Comparison of ENCODE assay signal across 7 cellular contexts in genomic region chr1:211738709-211739301, GRCh38.
DNase-seq lines count a peak whose midpoint lies in the region; ATAC-seq, FAIRE-seq and TF ChIP-seq lines count a peak whose summit lies in the region.

No MANE protein-coding gene starts in this region.

- CTCF ChIA-PET in OCI-LY7 (lab: Charles Lee; ENCODE audit: unreplicated experiment): no interaction called here

- H3K27ac ChIP-seq in OCI-LY7 (ENCODE audit: low read depth, low read length, poor library complexity, severe bottlenecking): no peak overlapping the region
- H3K27ac ChIP-seq in astrocyte (ENCODE audit: low read depth, low read length): no peak overlapping the region

- H3K9me3 Mint-ChIP-seq in astrocyte (ENCODE audit: unreplicated experiment): no peaks in the 10 kb centered on the region

- peaks cover 3% of the 10 kb centered on the region for H3K27me3 Mint-ChIP-seq in astrocyte (ENCODE audit: low read depth, unreplicated experiment)

- H3K9me2 ChIP-seq in OCI-LY7 (ENCODE audit: insufficient read depth, low read length): no peaks in the 10 kb centered on the region

- no peaks in the 10 kb centered on the region for H3K36me3 Mint-ChIP-seq in astrocyte (ENCODE audit: low read depth, unreplicated experiment)

- H3K4me1 ChIP-seq in OCI-LY7 (ENCODE audit: insufficient read depth, low read length, poor library complexity, severe bottlenecking) (peaks cover 23% of the 10 kb centered on the region), astrocyte (ENCODE audit: insufficient read depth, low read length) (peaks cover 19% of the 10 kb centered on the region), HAP-1 (peaks cover 25% of the 10 kb centered on the region)

- peaks cover 36% of the 10 kb centered on the region for H3K4me1 Mint-ChIP-seq in astrocyte (ENCODE audit: low read depth, unreplicated experiment)

- H2AFZ ChIP-seq in OCI-LY7 (ENCODE audit: low read length): no peak overlapping the region
- H2AFZ ChIP-seq in astrocyte (ENCODE audit: low read depth, low read length): no peak overlapping the region

- H4K20me1 ChIP-seq in OCI-LY7 (ENCODE audit: insufficient read depth, low read length) (no peaks in the 10 kb centered on the region), astrocyte (ENCODE audit: insufficient read depth, low read length) (no peaks in the 10 kb centered on the region)

- H3K9me3 ChIP-seq in OCI-LY7 (ENCODE audit: low read length): no peaks in the 10 kb centered on the region
- H3K9me3 ChIP-seq in astrocyte (ENCODE audit: insufficient read depth, low read depth, low read length): no peaks in the 10 kb centered on the region
- H3K9me3 ChIP-seq in HAP-1: no peaks in the 10 kb centered on the region

- H3K4me3 ChIP-seq in OCI-LY7 (ENCODE audit: low read depth, low read length, poor library complexity, severe bottlenecking): no peak overlapping the region
- H3K4me3 ChIP-seq in astrocyte (ENCODE audit: insufficient read depth, low read depth, low read length): no peak overlapping the region
- H3K4me3 ChIP-seq in HAP-1: no peak overlapping the region

- ATAC-seq in GM21717 (IDR thresholded peaks at IDR 0.05; ENCODE audit: unreplicated experiment): peak; percentile 69

- POLR2A ChIA-PET in OCI-LY7 (lab: Charles Lee): interaction anchor here (0.9 to 2.0 kb wide), 2 partner anchors 9 to 30 kb away, joined by 4 to 5 read pairs; no protein-coding TSS in a partner anchor

- peak; percentile 10 for DNase-seq in OCI-LY7 (ENCODE audit: low spot score)
- DNase-seq in astrocyte (ENCODE audit: low read depth): peak; percentile 37
- peak; percentile 19 for DNase-seq in stimulated activated CD8-positive, alpha-beta memory T cell treated with anti-CD3 and anti-CD28 coated beads, Interleukin-12 subunit alpha, Interleukin-12 subunit beta, amount 100 ng/mL, for 4 hours (ENCODE audit: low read depth)
- no peak for DNase-seq in HAP-1 (ENCODE audit: low spot score in 2 of 2)
- no peak for DNase-seq in DMS153 treated with DMSO at 0.1 percent for 48 hours (lab: John Stamatoyannopoulos, UW; ENCODE audit: unreplicated experiment)
- no peak for DNase-seq in SK-N-DZ (ENCODE audit: low spot score)

- peak overlapping the region; percentile 10 for H3K27ac Mint-ChIP-seq in astrocyte (ENCODE audit: unreplicated experiment)

- H3K9ac ChIP-seq in astrocyte (ENCODE audit: low read length): no peak overlapping the region

- H3K4me3 Mint-ChIP-seq in astrocyte (ENCODE audit: unreplicated experiment): no peak overlapping the region

- TF ChIP-seq CTCF in OCI-LY7 (conservative IDR thresholded peaks at IDR 0.05; ENCODE audit: low read length) (no peak), astrocyte (IDR thresholded peaks at IDR 0.05; ENCODE audit: insufficient read depth, low read depth, low read length) (no peak)

- no TSS peak for BruUV-seq in OCI-LY7 (replicated peaks; lab: Mats Ljungman, UMichigan)

- H3K4me2 ChIP-seq in OCI-LY7 (ENCODE audit: low read length) (peak overlapping the region; percentile 42), astrocyte (ENCODE audit: low read length) (no peak overlapping the region)

- intact Hi-C loops in OCI-LY7 (cut with micrococcal nuclease; ENCODE audit: unreplicated experiment): no loop called here

- in situ Hi-C loops in HAP-1 (cut with MboI; ENCODE audit: low sequenced_read_pairs): no loop called here

- no peaks in the 10 kb centered on the region for H3K79me2 ChIP-seq in OCI-LY7 (ENCODE audit: insufficient read depth, low read depth, low read length)
- H3K79me2 ChIP-seq in astrocyte (ENCODE audit: insufficient read depth, low read length): no peaks in the 10 kb centered on the region

- no peak for FAIRE-seq in astrocyte (lab: Jason Lieb, UNC)

- no peaks in the 10 kb centered on the region for H3K36me3 ChIP-seq in OCI-LY7 (ENCODE audit: insufficient read depth, low read length)
- H3K36me3 ChIP-seq in astrocyte (ENCODE audit: insufficient read depth, low read length): no peaks in the 10 kb centered on the region
- H3K36me3 ChIP-seq in HAP-1 (replicated peaks): no peaks in the 10 kb centered on the region; the same call in 1 of the 2 replicates

- H3K27me3 ChIP-seq in astrocyte (ENCODE audit: insufficient read depth, low read length) (no peaks in the 10 kb centered on the region), HAP-1 (ENCODE audit: low read depth) (no peaks in the 10 kb centered on the region)

Comparison
In these comparisons a context has a peak if more than half of its experiments do, and no peak if none do; other contexts are left out.
1. DNase-seq: peak in OCI-LY7 (single experiment), astrocyte (single experiment) and stimulated activated CD8-positive, alpha-beta memory T cell treated with anti-CD3 and anti-CD28 coated beads, Interleukin-12 subunit alpha, Interleukin-12 subunit beta, amount 100 ng/mL, for 4 hours (single experiment); none in HAP-1 (0 of 2), DMS153 treated with DMSO at 0.1 percent for 48 hours (single experiment) and SK-N-DZ (single experiment).